1 cellular context compared by ENCODE assay signal in genomic region chr11:20368441-20368840, GRCh38.
TF ChIP-seq lines count a peak whose summit lies in the region.

No MANE protein-coding gene starts in this region.

TF ChIP-seq in H1, 55 proteins besides CTCF, POLR2A, EP300 and RAD21:
- TF ChIP-seq FOSL1 (IDR thresholded peaks at IDR 0.05; ENCODE audit: insufficient read depth, low read depth, low read length) (no peak), BACH1 (IDR thresholded peaks at IDR 0.05; ENCODE audit: low read length) (0 out of 2 replicates have a peak, but pooled peaks have one; percentile 12)
- TF ChIP-seq, protein P1, sequence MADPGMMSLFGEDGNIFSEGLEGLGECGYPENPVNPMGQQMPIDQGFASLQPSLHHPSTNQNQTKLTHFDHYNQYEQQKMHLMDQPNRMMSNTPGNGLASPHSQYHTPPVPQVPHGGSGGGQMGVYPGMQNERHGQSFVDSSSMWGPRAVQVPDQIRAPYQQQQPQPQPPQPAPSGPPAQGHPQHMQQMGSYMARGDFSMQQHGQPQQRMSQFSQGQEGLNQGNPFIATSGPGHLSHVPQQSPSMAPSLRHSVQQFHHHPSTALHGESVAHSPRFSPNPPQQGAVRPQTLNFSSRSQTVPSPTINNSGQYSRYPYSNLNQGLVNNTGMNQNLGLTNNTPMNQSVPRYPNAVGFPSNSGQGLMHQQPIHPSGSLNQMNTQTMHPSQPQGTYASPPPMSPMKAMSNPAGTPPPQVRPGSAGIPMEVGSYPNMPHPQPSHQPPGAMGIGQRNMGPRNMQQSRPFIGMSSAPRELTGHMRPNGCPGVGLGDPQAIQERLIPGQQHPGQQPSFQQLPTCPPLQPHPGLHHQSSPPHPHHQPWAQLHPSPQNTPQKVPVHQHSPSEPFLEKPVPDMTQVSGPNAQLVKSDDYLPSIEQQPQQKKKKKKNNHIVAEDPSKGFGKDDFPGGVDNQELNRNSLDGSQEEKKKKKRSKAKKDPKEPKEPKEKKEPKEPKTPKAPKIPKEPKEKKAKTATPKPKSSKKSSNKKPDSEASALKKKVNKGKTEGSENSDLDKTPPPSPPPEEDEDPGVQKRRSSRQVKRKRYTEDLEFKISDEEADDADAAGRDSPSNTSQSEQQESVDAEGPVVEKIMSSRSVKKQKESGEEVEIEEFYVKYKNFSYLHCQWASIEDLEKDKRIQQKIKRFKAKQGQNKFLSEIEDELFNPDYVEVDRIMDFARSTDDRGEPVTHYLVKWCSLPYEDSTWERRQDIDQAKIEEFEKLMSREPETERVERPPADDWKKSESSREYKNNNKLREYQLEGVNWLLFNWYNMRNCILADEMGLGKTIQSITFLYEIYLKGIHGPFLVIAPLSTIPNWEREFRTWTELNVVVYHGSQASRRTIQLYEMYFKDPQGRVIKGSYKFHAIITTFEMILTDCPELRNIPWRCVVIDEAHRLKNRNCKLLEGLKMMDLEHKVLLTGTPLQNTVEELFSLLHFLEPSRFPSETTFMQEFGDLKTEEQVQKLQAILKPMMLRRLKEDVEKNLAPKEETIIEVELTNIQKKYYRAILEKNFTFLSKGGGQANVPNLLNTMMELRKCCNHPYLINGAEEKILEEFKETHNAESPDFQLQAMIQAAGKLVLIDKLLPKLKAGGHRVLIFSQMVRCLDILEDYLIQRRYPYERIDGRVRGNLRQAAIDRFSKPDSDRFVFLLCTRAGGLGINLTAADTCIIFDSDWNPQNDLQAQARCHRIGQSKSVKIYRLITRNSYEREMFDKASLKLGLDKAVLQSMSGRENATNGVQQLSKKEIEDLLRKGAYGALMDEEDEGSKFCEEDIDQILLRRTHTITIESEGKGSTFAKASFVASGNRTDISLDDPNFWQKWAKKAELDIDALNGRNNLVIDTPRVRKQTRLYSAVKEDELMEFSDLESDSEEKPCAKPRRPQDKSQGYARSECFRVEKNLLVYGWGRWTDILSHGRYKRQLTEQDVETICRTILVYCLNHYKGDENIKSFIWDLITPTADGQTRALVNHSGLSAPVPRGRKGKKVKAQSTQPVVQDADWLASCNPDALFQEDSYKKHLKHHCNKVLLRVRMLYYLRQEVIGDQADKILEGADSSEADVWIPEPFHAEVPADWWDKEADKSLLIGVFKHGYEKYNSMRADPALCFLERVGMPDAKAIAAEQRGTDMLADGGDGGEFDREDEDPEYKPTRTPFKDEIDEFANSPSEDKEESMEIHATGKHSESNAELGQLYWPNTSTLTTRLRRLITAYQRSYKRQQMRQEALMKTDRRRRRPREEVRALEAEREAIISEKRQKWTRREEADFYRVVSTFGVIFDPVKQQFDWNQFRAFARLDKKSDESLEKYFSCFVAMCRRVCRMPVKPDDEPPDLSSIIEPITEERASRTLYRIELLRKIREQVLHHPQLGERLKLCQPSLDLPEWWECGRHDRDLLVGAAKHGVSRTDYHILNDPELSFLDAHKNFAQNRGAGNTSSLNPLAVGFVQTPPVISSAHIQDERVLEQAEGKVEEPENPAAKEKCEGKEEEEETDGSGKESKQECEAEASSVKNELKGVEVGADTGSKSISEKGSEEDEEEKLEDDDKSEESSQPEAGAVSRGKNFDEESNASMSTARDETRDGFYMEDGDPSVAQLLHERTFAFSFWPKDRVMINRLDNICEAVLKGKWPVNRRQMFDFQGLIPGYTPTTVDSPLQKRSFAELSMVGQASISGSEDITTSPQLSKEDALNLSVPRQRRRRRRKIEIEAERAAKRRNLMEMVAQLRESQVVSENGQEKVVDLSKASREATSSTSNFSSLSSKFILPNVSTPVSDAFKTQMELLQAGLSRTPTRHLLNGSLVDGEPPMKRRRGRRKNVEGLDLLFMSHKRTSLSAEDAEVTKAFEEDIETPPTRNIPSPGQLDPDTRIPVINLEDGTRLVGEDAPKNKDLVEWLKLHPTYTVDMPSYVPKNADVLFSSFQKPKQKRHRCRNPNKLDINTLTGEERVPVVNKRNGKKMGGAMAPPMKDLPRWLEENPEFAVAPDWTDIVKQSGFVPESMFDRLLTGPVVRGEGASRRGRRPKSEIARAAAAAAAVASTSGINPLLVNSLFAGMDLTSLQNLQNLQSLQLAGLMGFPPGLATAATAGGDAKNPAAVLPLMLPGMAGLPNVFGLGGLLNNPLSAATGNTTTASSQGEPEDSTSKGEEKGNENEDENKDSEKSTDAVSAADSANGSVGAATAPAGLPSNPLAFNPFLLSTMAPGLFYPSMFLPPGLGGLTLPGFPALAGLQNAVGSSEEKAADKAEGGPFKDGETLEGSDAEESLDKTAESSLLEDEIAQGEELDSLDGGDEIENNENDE (IDR thresholded peaks at IDR 0.05; ENCODE audit: insufficient replicate concordance, low read length): no peak
TF ChIP-seq in H1: peak in this region for 1.
